8 cellular contexts compared by ENCODE assay signal in genomic region chr4:185039508-185040273, GRCh38. TPM values are rescaled to one million over a fixed set of nuclear protein-coding genes. Genes with fewer than 3 reads are reported as not detected.
DNase-seq lines count a peak whose midpoint lies in the region; ATAC-seq, FAIRE-seq and TF ChIP-seq lines count a peak whose summit lies in the region.

No MANE protein-coding gene starts in this region.

- ATAC-seq in A549 (peak; percentile 86 to 93), HG02981 (IDR thresholded peaks at IDR 0.05; ENCODE audit: unreplicated experiment) (peak; percentile 82), thoracic aorta (ENCODE audit: insufficient number of reproducible peaks, low FRiP score, low read depth) (peak; percentile 26)

- H3K27ac ChIP-seq in A549 (peak overlapping the region; percentile 52 to 82; a peak in 5 of 6 replicates), thoracic aorta (no peak overlapping the region)

- H3K4me1 ChIP-seq in A549, result no peaks in the 10 kb centered on the region; the same call in 2 of the 3 replicates
- H3K4me1 ChIP-seq in endocrine pancreas (ENCODE audit: control insufficient read depth, insufficient read depth, low read length), result no peaks in the 10 kb centered on the region
- H3K4me1 ChIP-seq in thoracic aorta (ENCODE audit: control insufficient read depth in 1 of 2, low read depth in 2 of 2), result no peaks in the 10 kb centered on the region

- POLR2A ChIA-PET in A549 (lab: Yijun Ruan, JAX), result no interaction called here

- CTCF ChIA-PET in A549 (lab: Yijun Ruan, JAX), result interaction anchor here (0.6 to 3.4 kb wide), 20 partner anchors 8 to 1098 kb away, joined by 3 to 34 read pairs (median 4); partner anchors contain the start of gene SLC25A4

- H3K4me3 ChIP-seq in A549, result peak overlapping the region; percentile 33
- peak overlapping the region; percentile 59 for H3K4me3 ChIP-seq in endocrine pancreas (ENCODE audit: control insufficient read depth, insufficient read depth, low read length)
- peak overlapping the region; percentile 52 for H3K4me3 ChIP-seq in thoracic aorta

- DNase-seq in A549 (ENCODE audit: low read depth in 1 of 2, low spot score in 1 of 2) (peak; percentile 53 to 66), NCI-H226 (peak; percentile 13), myocyte (ENCODE audit: low read depth) (peak; percentile 62), thoracic aorta (ENCODE audit: low spot score) (no peak)
- peak; percentile 23 to 31 for DNase-seq in activated CD4-positive, alpha-beta T cell treated with anti-CD3 and anti-CD28 coated beads, Interleukin-2, amount 50 U/mL, for 4 hours

- H3K36me3 ChIP-seq in endocrine pancreas (ENCODE audit: control insufficient read depth, insufficient read depth, low read length), result no peaks in the 10 kb centered on the region
- H3K36me3 ChIP-seq in thoracic aorta, result no peaks in the 10 kb centered on the region

- H3K4me2 ChIP-seq in A549, result peak overlapping the region; percentile 71

- no peak for FAIRE-seq in A549 (lab: Jason Lieb, UNC)

- TF ChIP-seq POLR2A in A549 (IDR thresholded peaks at IDR 0.05; ENCODE audit: low read length), result no peak

- peak; percentile 73 for TF ChIP-seq CTCF in A549 (IDR thresholded peaks at IDR 0.05)
- peak; percentile 77 for TF ChIP-seq CTCF in GM12872 (IDR thresholded peaks at IDR 0.05; ENCODE audit: insufficient read depth, low read depth, low read length)
- TF ChIP-seq CTCF in thoracic aorta (IDR thresholded peaks at IDR 0.05), result peak; percentile 86

- no peaks in the 10 kb centered on the region for H3K27me3 ChIP-seq in endocrine pancreas (ENCODE audit: control insufficient read depth, insufficient read depth, low read length)
- no peaks in the 10 kb centered on the region for H3K27me3 ChIP-seq in thoracic aorta (replicated peaks; ENCODE audit: insufficient read depth)

- peak overlapping the region; percentile 62 for H3K9ac ChIP-seq in endocrine pancreas (ENCODE audit: control insufficient read depth, insufficient read depth, low read length)

- no peaks in the 10 kb centered on the region for H3K9me3 ChIP-seq in A549
- no peaks in the 10 kb centered on the region for H3K9me3 ChIP-seq in endocrine pancreas (ENCODE audit: control insufficient read depth, low read length)
- no peaks in the 10 kb centered on the region for H3K9me3 ChIP-seq in thoracic aorta

- no peak for TF ChIP-seq EP300 in A549 (IDR thresholded peaks at IDR 0.05)

- 6% methylated on average over 15 of the region's 15 CpGs for WGBS in A549 (ENCODE audit: missing lambda C conversion rate)

- TF ChIP-seq RAD21 in A549 (conservative IDR thresholded peaks at IDR 0.05 in 1 of 2, IDR thresholded peaks at IDR 0.05 in 1 of 2), result peak; percentile 66 to 67

TF ChIP-seq in A549, 52 proteins besides CTCF, POLR2A, EP300 and RAD21:
- TF ChIP-seq KDM1A (IDR thresholded peaks at IDR 0.05; ENCODE audit: low read depth), result no peak
- TF ChIP-seq SMC3 (IDR thresholded peaks at IDR 0.05), result peak; percentile 78

RNA-seq across cellular contexts. Expression of gene HELT, which starts 21.4 kb away (rescaled TPM):
- polyA plus RNA-seq in A549 (2011; rRNA removed), result not detected in 2 replicates
- polyA plus RNA-seq in A549 (2012; cell fraction: cytosol; rRNA removed), result not detected in 2 replicates
- not detected in 2 replicates for polyA plus RNA-seq in A549 (2012; cell fraction: nucleus; rRNA removed)
- polyA plus RNA-seq in A549 (2017; fragmentation: RNase III; extraction: RNeasy Plus Mini Kit Qiagen cat#74134 plus additional on column Dnase treatment), result not detected in 3 replicates
- polyA minus RNA-seq in A549 (2011; rRNA and poly(A)+ RNA removed), result not detected in 2 replicates
- not detected in 2 replicates for total RNA-seq in myocyte
- polyA plus RNA-seq in myocyte (2012), result not detected
- total RNA-seq in thoracic aorta, result not detected

Comparison
In these comparisons a context has a peak if more than half of its experiments do, and no peak if none do; other contexts are left out.
1. ATAC-seq: peak in every context shown above with its lines; median percentile 90 in A549; 82 in HG02981; 26 in thoracic aorta.
2. H3K27ac ChIP-seq: peak in A549 (2 of 2); none in thoracic aorta (0 of 2).
3. Peak in every context shown above with its lines, with median percentiles within 50 percentile points of each other: H3K4me3 ChIP-seq and CTCF ChIP-seq.